Comparison of ENCODE assay signal across 8 cellular contexts in the genomic region with DNA sequence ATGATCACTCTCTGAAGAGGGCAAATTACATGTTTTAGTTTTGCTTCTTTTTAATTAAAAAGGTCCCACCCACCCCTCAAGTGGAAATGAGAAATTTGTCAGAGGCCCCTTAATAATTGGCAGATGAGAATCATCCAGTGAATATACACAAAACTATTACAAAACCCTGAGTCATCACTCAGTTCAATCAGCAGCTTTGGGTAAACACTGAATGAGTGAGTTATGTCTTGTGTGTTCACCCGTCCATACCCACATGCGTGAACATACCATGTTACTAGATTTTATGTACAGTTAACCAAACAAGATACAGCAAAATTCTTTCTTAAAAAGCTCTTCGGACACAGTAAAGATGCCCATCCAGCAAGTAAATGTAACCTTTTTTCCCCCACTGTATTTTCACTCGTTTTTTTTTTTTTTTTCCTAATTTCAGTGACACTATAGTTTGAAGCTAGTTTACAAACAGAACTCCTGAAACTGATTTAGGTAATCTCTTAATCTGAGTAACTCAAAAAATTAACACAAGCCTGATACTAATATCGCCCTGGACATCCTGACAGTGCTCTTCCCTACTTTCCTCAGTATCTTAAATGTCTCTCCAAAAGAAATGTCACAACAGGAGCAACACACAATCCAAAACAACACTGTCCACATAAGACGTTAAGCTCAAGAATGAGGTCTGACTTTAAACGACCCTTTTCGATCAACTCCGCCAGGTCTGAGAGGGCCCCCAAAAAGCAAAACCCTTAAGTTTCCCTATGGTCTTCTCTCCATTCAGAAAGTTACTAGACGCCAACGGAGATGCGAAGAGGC. TPM values are rescaled to one million over a fixed set of nuclear protein-coding genes. Genes with fewer than 3 reads are reported as not detected.
DNase-seq lines count a peak whose midpoint lies in the region; ATAC-seq and TF ChIP-seq lines count a peak whose summit lies in the region.

No MANE protein-coding gene starts in this region.

- peaks cover 5 to 6% of the 10 kb centered on the region in 2 experiments for H3K36me3 ChIP-seq in HEK293 (ENCODE audit: control insufficient read depth in 2 of 2, insufficient read depth in 1 of 2, low read length in 2 of 2)

- H3K4me1 Mint-ChIP-seq in activated naive CD8-positive, alpha-beta T cell treated with anti-CD3 and anti-CD28 coated beads, Interleukin-2, amount 50 U/mL, for 24 hours, result peaks cover 52% of the 10 kb centered on the region

- DNase-seq in EL (peak; percentile 80), NCI-H460 (ENCODE audit: extremely low read depth, low read depth) (peak; percentile 84), right cardiac atrium (no peak), retinal pigment epithelial cell (ENCODE audit: low read depth) (peak; percentile 41), GM13976 (ENCODE audit: low spot score) (no peak)
- DNase-seq in activated naive CD8-positive, alpha-beta T cell treated with anti-CD3 and anti-CD28 coated beads, Interleukin-2, amount 50 U/mL, for 24 hours, result no peak

- intact Hi-C loops in right cardiac atrium (cut with DNase I), result no loop called here

- peak overlapping the region; percentile 63 for H3K4me3 ChIP-seq in HEK293 (ENCODE audit: low read depth, low read length)
- H3K4me3 ChIP-seq in right cardiac atrium (ENCODE audit: low read length), result peak overlapping the region; percentile 81
- peak overlapping the region; percentile 94 for H3K4me3 ChIP-seq in retinal pigment epithelial cell (ENCODE audit: low read length)

- 2% methylated on average over 12 of the region's 12 CpGs for WGBS in right cardiac atrium

- H3K27ac Mint-ChIP-seq in activated naive CD8-positive, alpha-beta T cell treated with anti-CD3 and anti-CD28 coated beads, Interleukin-2, amount 50 U/mL, for 24 hours, result peak overlapping the region; percentile 85

- in situ Hi-C loops in GM13976 (cut with MboI; ENCODE audit: low sequenced_read_pairs, unreplicated experiment), result no loop called here

- POLR2A ChIA-PET in HEK293 (lab: Yijun Ruan, JAX), result interaction anchor here (0.6 to 1.0 kb wide), 6 partner anchors 35 to 1182 kb away, joined by 3 to 6 read pairs (median 4); no protein-coding TSS in a partner anchor

- no peaks in the 10 kb centered on the region for H3K9me3 Mint-ChIP-seq in activated naive CD8-positive, alpha-beta T cell treated with anti-CD3 and anti-CD28 coated beads, Interleukin-2, amount 50 U/mL, for 24 hours

- H3K4me3 Mint-ChIP-seq in activated naive CD8-positive, alpha-beta T cell treated with anti-CD3 and anti-CD28 coated beads, Interleukin-2, amount 50 U/mL, for 24 hours, result peak overlapping the region; percentile 88

- H3K27ac ChIP-seq in HEK293 (ENCODE audit: extremely low read depth, low read depth, low read length) (peak overlapping the region; percentile 82), right cardiac atrium (ENCODE audit: low read length) (peak overlapping the region; percentile 97)

- ATAC-seq in activated naive CD8-positive, alpha-beta T cell treated with anti-CD3 and anti-CD28 coated beads, Interleukin-2, amount 50 U/mL, for 24 hours, result peak; percentile 51
- ATAC-seq in right cardiac atrium, result no peak
- no peak for ATAC-seq in HG03045 (IDR thresholded peaks at IDR 0.05; ENCODE audit: unreplicated experiment)

- H3K27me3 ChIP-seq in right cardiac atrium (ENCODE audit: control insufficient read depth, insufficient read depth), result no peaks in the 10 kb centered on the region

- peaks cover 17% of the 10 kb centered on the region for H3K36me3 Mint-ChIP-seq in activated naive CD8-positive, alpha-beta T cell treated with anti-CD3 and anti-CD28 coated beads, Interleukin-2, amount 50 U/mL, for 24 hours (ENCODE audit: low read depth)

- CTCF ChIA-PET in HEK293 (lab: Yijun Ruan, JAX), result interaction anchor here (0.6 to 1.4 kb wide), 2 partner anchors 27 to 83 kb away, joined by 3 to 4 read pairs; no protein-coding TSS in a partner anchor

- H3K9me3 ChIP-seq in HEK293 (ENCODE audit: control insufficient read depth, insufficient read depth, low read depth, low read length) (no peaks in the 10 kb centered on the region), right cardiac atrium (ENCODE audit: control insufficient read depth, low read length) (no peaks in the 10 kb centered on the region)

- no peaks in the 10 kb centered on the region for H3K4me1 ChIP-seq in HEK293 (ENCODE audit: control insufficient read depth, insufficient read depth, low read length)
- H3K4me1 ChIP-seq in right cardiac atrium (ENCODE audit: control insufficient read depth, insufficient read depth, low read length), result no peaks in the 10 kb centered on the region

- TF ChIP-seq CTCF in HEK293 (tag by site-specific recombination; IDR thresholded peaks at IDR 0.05) (no peak), retinal pigment epithelial cell (conservative IDR thresholded peaks at IDR 0.05; ENCODE audit: low read depth, low read length) (no peak), GM13976 (IDR thresholded peaks at IDR 0.05; ENCODE audit: borderline replicate concordance, control extremely low read depth, extremely low read depth, insufficient read depth, missing control alignments) (no peak)

- H3K27me3 Mint-ChIP-seq in activated naive CD8-positive, alpha-beta T cell treated with anti-CD3 and anti-CD28 coated beads, Interleukin-2, amount 50 U/mL, for 24 hours, result no peaks in the 10 kb centered on the region

TF ChIP-seq in HEK293, 187 proteins besides CTCF, POLR2A, EP300 and RAD21 (continues in another document):
- TF ChIP-seq, protein P1, sequence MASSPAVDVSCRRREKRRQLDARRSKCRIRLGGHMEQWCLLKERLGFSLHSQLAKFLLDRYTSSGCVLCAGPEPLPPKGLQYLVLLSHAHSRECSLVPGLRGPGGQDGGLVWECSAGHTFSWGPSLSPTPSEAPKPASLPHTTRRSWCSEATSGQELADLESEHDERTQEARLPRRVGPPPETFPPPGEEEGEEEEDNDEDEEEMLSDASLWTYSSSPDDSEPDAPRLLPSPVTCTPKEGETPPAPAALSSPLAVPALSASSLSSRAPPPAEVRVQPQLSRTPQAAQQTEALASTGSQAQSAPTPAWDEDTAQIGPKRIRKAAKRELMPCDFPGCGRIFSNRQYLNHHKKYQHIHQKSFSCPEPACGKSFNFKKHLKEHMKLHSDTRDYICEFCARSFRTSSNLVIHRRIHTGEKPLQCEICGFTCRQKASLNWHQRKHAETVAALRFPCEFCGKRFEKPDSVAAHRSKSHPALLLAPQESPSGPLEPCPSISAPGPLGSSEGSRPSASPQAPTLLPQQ (tag by site-specific recombination; IDR thresholded peaks at IDR 0.05), result no peak
- TF ChIP-seq, protein P2, sequence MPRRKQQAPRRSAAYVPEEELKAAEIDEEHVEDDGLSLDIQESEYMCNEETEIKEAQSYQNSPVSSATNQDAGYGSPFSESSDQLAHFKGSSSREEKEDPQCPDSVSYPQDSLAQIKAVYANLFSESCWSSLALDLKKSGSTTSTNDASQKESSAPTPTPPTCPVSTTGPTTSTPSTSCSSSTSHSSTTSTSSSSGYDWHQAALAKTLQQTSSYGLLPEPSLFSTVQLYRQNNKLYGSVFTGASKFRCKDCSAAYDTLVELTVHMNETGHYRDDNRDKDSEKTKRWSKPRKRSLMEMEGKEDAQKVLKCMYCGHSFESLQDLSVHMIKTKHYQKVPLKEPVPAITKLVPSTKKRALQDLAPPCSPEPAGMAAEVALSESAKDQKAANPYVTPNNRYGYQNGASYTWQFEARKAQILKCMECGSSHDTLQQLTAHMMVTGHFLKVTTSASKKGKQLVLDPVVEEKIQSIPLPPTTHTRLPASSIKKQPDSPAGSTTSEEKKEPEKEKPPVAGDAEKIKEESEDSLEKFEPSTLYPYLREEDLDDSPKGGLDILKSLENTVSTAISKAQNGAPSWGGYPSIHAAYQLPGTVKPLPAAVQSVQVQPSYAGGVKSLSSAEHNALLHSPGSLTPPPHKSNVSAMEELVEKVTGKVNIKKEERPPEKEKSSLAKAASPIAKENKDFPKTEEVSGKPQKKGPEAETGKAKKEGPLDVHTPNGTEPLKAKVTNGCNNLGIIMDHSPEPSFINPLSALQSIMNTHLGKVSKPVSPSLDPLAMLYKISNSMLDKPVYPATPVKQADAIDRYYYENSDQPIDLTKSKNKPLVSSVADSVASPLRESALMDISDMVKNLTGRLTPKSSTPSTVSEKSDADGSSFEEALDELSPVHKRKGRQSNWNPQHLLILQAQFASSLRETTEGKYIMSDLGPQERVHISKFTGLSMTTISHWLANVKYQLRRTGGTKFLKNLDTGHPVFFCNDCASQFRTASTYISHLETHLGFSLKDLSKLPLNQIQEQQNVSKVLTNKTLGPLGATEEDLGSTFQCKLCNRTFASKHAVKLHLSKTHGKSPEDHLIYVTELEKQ (tag by site-specific recombination; IDR thresholded peaks at IDR 0.05; ENCODE audit: borderline replicate concordance), result 0 out of 2 replicates have a peak, but pooled peaks have one; percentile 46
- TF ChIP-seq KLF10 (tag by site-specific recombination; IDR thresholded peaks at IDR 0.05), result peak; percentile 67
- TF ChIP-seq ZNF426 (tag by site-specific recombination; IDR thresholded peaks at IDR 0.05), result no peak
- no peak for TF ChIP-seq ZNF530 (tag by site-specific recombination; IDR thresholded peaks at IDR 0.05; ENCODE audit: low read depth)
- TF ChIP-seq ZNF629 (tag by site-specific recombination; IDR thresholded peaks at IDR 0.05), result peak; percentile 53
- TF ChIP-seq ZNF626 (tag by site-specific recombination; IDR thresholded peaks at IDR 0.05), result no peak
- TF ChIP-seq ZNF664 (tag by site-specific recombination; IDR thresholded peaks at IDR 0.05), result no peak
- no peak for TF ChIP-seq ZNF341 (tag by site-specific recombination; IDR thresholded peaks at IDR 0.05; ENCODE audit: low read depth)
- TF ChIP-seq, protein P3, sequence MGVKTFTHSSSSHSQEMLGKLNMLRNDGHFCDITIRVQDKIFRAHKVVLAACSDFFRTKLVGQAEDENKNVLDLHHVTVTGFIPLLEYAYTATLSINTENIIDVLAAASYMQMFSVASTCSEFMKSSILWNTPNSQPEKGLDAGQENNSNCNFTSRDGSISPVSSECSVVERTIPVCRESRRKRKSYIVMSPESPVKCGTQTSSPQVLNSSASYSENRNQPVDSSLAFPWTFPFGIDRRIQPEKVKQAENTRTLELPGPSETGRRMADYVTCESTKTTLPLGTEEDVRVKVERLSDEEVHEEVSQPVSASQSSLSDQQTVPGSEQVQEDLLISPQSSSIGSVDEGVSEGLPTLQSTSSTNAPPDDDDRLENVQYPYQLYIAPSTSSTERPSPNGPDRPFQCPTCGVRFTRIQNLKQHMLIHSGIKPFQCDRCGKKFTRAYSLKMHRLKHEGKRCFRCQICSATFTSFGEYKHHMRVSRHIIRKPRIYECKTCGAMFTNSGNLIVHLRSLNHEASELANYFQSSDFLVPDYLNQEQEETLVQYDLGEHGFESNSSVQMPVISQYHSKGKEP (tag by site-specific recombination; IDR thresholded peaks at IDR 0.05), result 0 out of 2 replicates have a peak, but pooled peaks have one; percentile 7
- TF ChIP-seq SP3 (tag by site-specific recombination; IDR thresholded peaks at IDR 0.05), result no peak
- TF ChIP-seq ZNF510 (tag by site-specific recombination; IDR thresholded peaks at IDR 0.05; ENCODE audit: insufficient replicate concordance), result no peak
- TF ChIP-seq ZBTB20 (tag by site-specific recombination; IDR thresholded peaks at IDR 0.05), result no peak

RNA-seq across cellular contexts. Expression of a gene that starts 1.3 kb away (rescaled TPM):
- 40.5 and 41.8 TPM in 2 replicates for total RNA-seq in NCI-H460 (2014; rRNA removed; shearing (Covaris generic))
- 47.9 and 51.9 TPM in 2 replicates for polyA plus RNA-seq in NCI-H460 (2014; cell fraction: nucleus; rRNA removed)
- total RNA-seq in right cardiac atrium, result 10 to 100 TPM; 44.9 to 88.0 (median 50.4) TPM
- polyA plus RNA-seq in right cardiac atrium, result 38.0 TPM

Comparison
In these comparisons a context has a peak if more than half of its experiments do, and no peak if none do; other contexts are left out.
1. DNase-seq: peak in EL (single experiment), NCI-H460 (single experiment) and retinal pigment epithelial cell (single experiment); none in activated naive CD8-positive, alpha-beta T cell treated with anti-CD3 and anti-CD28 coated beads, Interleukin-2, amount 50 U/mL, for 24 hours (single experiment), right cardiac atrium (0 of 3) and GM13976 (single experiment).
2. Peak in every context shown above with its lines, with median percentiles within 50 percentile points of each other: H3K4me3 ChIP-seq.